In genomic region chr1:170660874-170661645, GRCh38 we compare ENCODE assay signal across 11 cellular contexts. TPM values are rescaled to one million over a fixed set of nuclear protein-coding genes. Genes with fewer than 3 reads are reported as not detected.
DNase-seq lines count a peak whose midpoint lies in the region; ATAC-seq, FAIRE-seq and TF ChIP-seq lines count a peak whose summit lies in the region.
"Had no signal": no experiment of that assay in that cellular context is flagged by ENCODE, and none has a peak within 500 bp of the region (broad histone marks: within the 10 kb centered on the region; RNA-seq: fewer than 3 reads in every experiment).

No MANE protein-coding gene starts in this region.

- H3K4me1 Mint-ChIP-seq in activated T-helper 2 cell treated with anti-CD3 and anti-CD28 coated beads, Interferon-gamma antibody, Interleukin-2, Interleukin-4, amounts not matched to agents 10 μg/mL and 5 μg/mL and 100 μg/mL, durations not matched to agents 14 hours and 24 hours and 36 hours (ENCODE audit: low read depth), result peaks cover 5% of the 10 kb centered on the region

- no peaks in the 10 kb centered on the region for H3K36me3 Mint-ChIP-seq in activated T-helper 2 cell treated with anti-CD3 and anti-CD28 coated beads, Interferon-gamma antibody, Interleukin-2, Interleukin-4, amounts not matched to agents 10 μg/mL and 5 μg/mL and 100 μg/mL, durations not matched to agents 14 hours and 24 hours and 36 hours (ENCODE audit: low read depth)

- H3K9me3 ChIP-seq in ascending aorta, result no peaks in the 10 kb centered on the region

- DNase-seq in GM20000 (ENCODE audit: low spot score), result peak; percentile 17
- no peak for DNase-seq in ascending aorta (ENCODE audit: low spot score in 2 of 2)
- DNase-seq in hepatic stellate cell (ENCODE audit: low spot score), result peak; percentile 47
- DNase-seq in skeletal muscle cell (ENCODE audit: low read depth), result no peak
- no peak for DNase-seq in activated T-helper 2 cell treated with anti-CD3 and anti-CD28 coated beads, Interferon-gamma antibody, Interleukin-2, Interleukin-4, amounts not matched to agents 10 μg/mL and 5 μg/mL and 100 μg/mL, durations not matched to agents 14 hours and 24 hours and 36 hours (ENCODE audit: low spot score)
- no peak for DNase-seq in stimulated activated naive CD4-positive, alpha-beta T cell treated with Interleukin-2 at 50 U/mL for 16 hours (lab: John Stamatoyannopoulos, UW)
- DNase-seq in GM12892 (ENCODE audit: insufficient read length), result no peak
- DNase-seq: activated T-cell treated with anti-CD3 and anti-CD28 coated beads for 4 hours, GOT3 had no signal

- peaks cover 0 to 3% of the 10 kb centered on the region in 2 donors for H3K4me1 ChIP-seq in ascending aorta

- H3K4me3 ChIP-seq in ascending aorta (peak overlapping the region; percentile 75 to 77), skeletal muscle cell (ENCODE audit: low read depth, low read length) (peak overlapping the region; percentile 87)

- no peaks in the 10 kb centered on the region for H3K9me3 Mint-ChIP-seq in activated T-helper 2 cell treated with anti-CD3 and anti-CD28 coated beads, Interferon-gamma antibody, Interleukin-2, Interleukin-4, amounts not matched to agents 10 μg/mL and 5 μg/mL and 100 μg/mL, durations not matched to agents 14 hours and 24 hours and 36 hours

- no peaks in the 10 kb centered on the region for H3K36me3 ChIP-seq in ascending aorta

- no peaks in the 10 kb centered on the region for H3K27me3 ChIP-seq in ascending aorta

- peaks cover 82% of the 10 kb centered on the region for H3K27me3 Mint-ChIP-seq in activated T-helper 2 cell treated with anti-CD3 and anti-CD28 coated beads, Interferon-gamma antibody, Interleukin-2, Interleukin-4, amounts not matched to agents 10 μg/mL and 5 μg/mL and 100 μg/mL, durations not matched to agents 14 hours and 24 hours and 36 hours (ENCODE audit: low read depth)

- no peak for TF ChIP-seq CTCF in GM20000 (IDR thresholded peaks at IDR 0.05; ENCODE audit: extremely low read depth, missing control alignments)
- TF ChIP-seq CTCF in ascending aorta (IDR thresholded peaks at IDR 0.05), result no peak

- H3K4me3 Mint-ChIP-seq in activated T-helper 2 cell treated with anti-CD3 and anti-CD28 coated beads, Interferon-gamma antibody, Interleukin-2, Interleukin-4, amounts not matched to agents 10 μg/mL and 5 μg/mL and 100 μg/mL, durations not matched to agents 14 hours and 24 hours and 36 hours (ENCODE audit: low read depth), result no peak overlapping the region

- ATAC-seq in GM18519 (IDR thresholded peaks at IDR 0.05; ENCODE audit: low FRiP score, unreplicated experiment), result no peak

- intact Hi-C loops in ascending aorta (cut with DNase I), result loop anchor here (5.0 to 10.0 kb wide), 4 partner anchors 96 to 649 kb away; partner anchors contain the start of gene KIFAP3
- intact Hi-C loops in activated T-helper 2 cell treated with anti-CD3 and anti-CD28 coated beads, Interferon-gamma antibody, Interleukin-2, Interleukin-4, amounts not matched to agents 10 μg/mL and 5 μg/mL and 100 μg/mL, durations not matched to agents 14 hours and 24 hours and 36 hours (cut with micrococcal nuclease), result loop anchor here (10.0 kb wide), 2 partner anchors 66 to 146 kb away; no protein-coding TSS in a partner anchor

- peak overlapping the region; percentile 82 to 95 for H3K27ac ChIP-seq in ascending aorta
- H3K27ac ChIP-seq: KMS-11 had no signal

- no peak overlapping the region for H3K27ac Mint-ChIP-seq in activated T-helper 2 cell treated with anti-CD3 and anti-CD28 coated beads, Interferon-gamma antibody, Interleukin-2, Interleukin-4, amounts not matched to agents 10 μg/mL and 5 μg/mL and 100 μg/mL, durations not matched to agents 14 hours and 24 hours and 36 hours

- FAIRE-seq in GM12892 (lab: Jason Lieb, UNC), result no peak

- TF ChIP-seq POLR2A in GM12892 (IDR thresholded peaks at IDR 0.05; ENCODE audit: low read depth, low read length), result no peak

RNA-seq across cellular contexts. Expression of gene PRRX1, which starts 2.9 kb away (rescaled TPM):
- total RNA-seq in ascending aorta, result 123 TPM
- total RNA-seq in activated T-helper 2 cell treated with anti-CD3 and anti-CD28 coated beads, Interferon-gamma antibody, Interleukin-2, Interleukin-4, amounts not matched to agents 10 μg/mL and 5 μg/mL and 100 μg/mL, durations not matched to agents 14 hours and 24 hours and 36 hours, result not detected in 2 replicates
- polyA plus RNA-seq in GM12892 (2012; ENCODE audit: missing spikeins), result 0.13 TPM

Comparison
In these comparisons a context has a peak if more than half of its experiments do, and no peak if none do; other contexts are left out.
1. DNase-seq: peak in GM20000 (single experiment) and hepatic stellate cell (single experiment); none in ascending aorta (0 of 2), skeletal muscle cell (single experiment), activated T-helper 2 cell treated with anti-CD3 and anti-CD28 coated beads, Interferon-gamma antibody, Interleukin-2, Interleukin-4, amounts not matched to agents 10 μg/mL and 5 μg/mL and 100 μg/mL, durations not matched to agents 14 hours and 24 hours and 36 hours (single experiment), stimulated activated naive CD4-positive, alpha-beta T cell treated with Interleukin-2 at 50 U/mL for 16 hours (single experiment) and GM12892 (single experiment).
2. RNA of gene PRRX1, which starts 2.9 kb away (total RNA-seq): 123 TPM in ascending aorta (single experiment); not detected in activated T-helper 2 cell treated with anti-CD3 and anti-CD28 coated beads, Interferon-gamma antibody, Interleukin-2, Interleukin-4, amounts not matched to agents 10 μg/mL and 5 μg/mL and 100 μg/mL, durations not matched to agents 14 hours and 24 hours and 36 hours; every median in the first group is over 100 times any median in the second.